1 cellular context compared by ENCODE assay signal in genomic region chr1:214386747-214387146, GRCh38.
TF ChIP-seq lines count a peak whose summit lies in the region.

No MANE protein-coding gene starts in this region.

TF ChIP-seq in WTC11, 78 proteins besides CTCF, POLR2A, EP300 and RAD21 (continued from another document):
- TF ChIP-seq, protein P1, sequence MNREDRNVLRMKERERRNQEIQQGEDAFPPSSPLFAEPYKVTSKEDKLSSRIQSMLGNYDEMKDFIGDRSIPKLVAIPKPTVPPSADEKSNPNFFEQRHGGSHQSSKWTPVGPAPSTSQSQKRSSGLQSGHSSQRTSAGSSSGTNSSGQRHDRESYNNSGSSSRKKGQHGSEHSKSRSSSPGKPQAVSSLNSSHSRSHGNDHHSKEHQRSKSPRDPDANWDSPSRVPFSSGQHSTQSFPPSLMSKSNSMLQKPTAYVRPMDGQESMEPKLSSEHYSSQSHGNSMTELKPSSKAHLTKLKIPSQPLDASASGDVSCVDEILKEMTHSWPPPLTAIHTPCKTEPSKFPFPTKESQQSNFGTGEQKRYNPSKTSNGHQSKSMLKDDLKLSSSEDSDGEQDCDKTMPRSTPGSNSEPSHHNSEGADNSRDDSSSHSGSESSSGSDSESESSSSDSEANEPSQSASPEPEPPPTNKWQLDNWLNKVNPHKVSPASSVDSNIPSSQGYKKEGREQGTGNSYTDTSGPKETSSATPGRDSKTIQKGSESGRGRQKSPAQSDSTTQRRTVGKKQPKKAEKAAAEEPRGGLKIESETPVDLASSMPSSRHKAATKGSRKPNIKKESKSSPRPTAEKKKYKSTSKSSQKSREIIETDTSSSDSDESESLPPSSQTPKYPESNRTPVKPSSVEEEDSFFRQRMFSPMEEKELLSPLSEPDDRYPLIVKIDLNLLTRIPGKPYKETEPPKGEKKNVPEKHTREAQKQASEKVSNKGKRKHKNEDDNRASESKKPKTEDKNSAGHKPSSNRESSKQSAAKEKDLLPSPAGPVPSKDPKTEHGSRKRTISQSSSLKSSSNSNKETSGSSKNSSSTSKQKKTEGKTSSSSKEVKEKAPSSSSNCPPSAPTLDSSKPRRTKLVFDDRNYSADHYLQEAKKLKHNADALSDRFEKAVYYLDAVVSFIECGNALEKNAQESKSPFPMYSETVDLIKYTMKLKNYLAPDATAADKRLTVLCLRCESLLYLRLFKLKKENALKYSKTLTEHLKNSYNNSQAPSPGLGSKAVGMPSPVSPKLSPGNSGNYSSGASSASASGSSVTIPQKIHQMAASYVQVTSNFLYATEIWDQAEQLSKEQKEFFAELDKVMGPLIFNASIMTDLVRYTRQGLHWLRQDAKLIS (CRISPR knock-in tag; IDR thresholded peaks at IDR 0.05; ENCODE audit: borderline replicate concordance): no peak
- no peak for TF ChIP-seq EMX1 (CRISPR knock-in tag; IDR thresholded peaks at IDR 0.05)
- TF ChIP-seq, protein P2, sequence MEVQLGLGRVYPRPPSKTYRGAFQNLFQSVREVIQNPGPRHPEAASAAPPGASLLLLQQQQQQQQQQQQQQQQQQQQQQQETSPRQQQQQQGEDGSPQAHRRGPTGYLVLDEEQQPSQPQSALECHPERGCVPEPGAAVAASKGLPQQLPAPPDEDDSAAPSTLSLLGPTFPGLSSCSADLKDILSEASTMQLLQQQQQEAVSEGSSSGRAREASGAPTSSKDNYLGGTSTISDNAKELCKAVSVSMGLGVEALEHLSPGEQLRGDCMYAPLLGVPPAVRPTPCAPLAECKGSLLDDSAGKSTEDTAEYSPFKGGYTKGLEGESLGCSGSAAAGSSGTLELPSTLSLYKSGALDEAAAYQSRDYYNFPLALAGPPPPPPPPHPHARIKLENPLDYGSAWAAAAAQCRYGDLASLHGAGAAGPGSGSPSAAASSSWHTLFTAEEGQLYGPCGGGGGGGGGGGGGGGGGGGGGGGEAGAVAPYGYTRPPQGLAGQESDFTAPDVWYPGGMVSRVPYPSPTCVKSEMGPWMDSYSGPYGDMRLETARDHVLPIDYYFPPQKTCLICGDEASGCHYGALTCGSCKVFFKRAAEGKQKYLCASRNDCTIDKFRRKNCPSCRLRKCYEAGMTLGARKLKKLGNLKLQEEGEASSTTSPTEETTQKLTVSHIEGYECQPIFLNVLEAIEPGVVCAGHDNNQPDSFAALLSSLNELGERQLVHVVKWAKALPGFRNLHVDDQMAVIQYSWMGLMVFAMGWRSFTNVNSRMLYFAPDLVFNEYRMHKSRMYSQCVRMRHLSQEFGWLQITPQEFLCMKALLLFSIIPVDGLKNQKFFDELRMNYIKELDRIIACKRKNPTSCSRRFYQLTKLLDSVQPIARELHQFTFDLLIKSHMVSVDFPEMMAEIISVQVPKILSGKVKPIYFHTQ (CRISPR knock-in tag; IDR thresholded peaks at IDR 0.05): no peak
TF ChIP-seq in WTC11: peak in this region for 0.
